Comparison of ENCODE assay signal across 20 cellular contexts in genomic region chr2:108355907-108356734, GRCh38. TPM values are rescaled to one million over a fixed set of nuclear protein-coding genes. Genes with fewer than 3 reads are reported as not detected.
DNase-seq lines count a peak whose midpoint lies in the region; ATAC-seq and TF ChIP-seq lines count a peak whose summit lies in the region.
"Had no signal": no experiment of that assay in that cellular context is flagged by ENCODE, and none has a peak within 500 bp of the region (broad histone marks: within the 10 kb centered on the region; RNA-seq: fewer than 3 reads in every experiment).

No MANE protein-coding gene starts in this region.

- no peaks in the 10 kb centered on the region for H3K27me3 Mint-ChIP-seq in WTC11 (ENCODE audit: low read depth)
- H3K27me3 Mint-ChIP-seq in type B pancreatic cell, result no peaks in the 10 kb centered on the region

- no peak overlapping the region for H3K18ac ChIP-seq in mesendoderm (ENCODE audit: low read length)

- peak overlapping the region; percentile 60 for H3K27ac Mint-ChIP-seq in WTC11
- no peak overlapping the region for H3K27ac Mint-ChIP-seq in type B pancreatic cell
- H3K27ac Mint-ChIP-seq: CD14-positive monocyte, T-helper 17 cell had no signal

- H3K23ac ChIP-seq in mesendoderm (ENCODE audit: low read length), result no peak overlapping the region

- CTCF ChIA-PET in WTC11 (lab: Charles Lee), result no interaction called here

- no peaks in the 10 kb centered on the region for H3K79me1 ChIP-seq in mesendoderm (ENCODE audit: low read length)

- H3K9ac ChIP-seq in mesendoderm (ENCODE audit: low read length), result no peak overlapping the region

- H3K79me2 ChIP-seq in mesendoderm (ENCODE audit: control insufficient read depth, insufficient read depth, low read length), result no peaks in the 10 kb centered on the region

- DNase-seq in GM12865 (ENCODE audit: low read depth) (peak; percentile 21), NB4 (ENCODE audit: low read depth) (peak; percentile 8), WTC11 (ENCODE audit: low spot score) (no peak), mesendoderm (peak; percentile 39), HK-2 (ENCODE audit: unreplicated experiment) (no peak), SJCRH30 (no peak), type B pancreatic cell (ENCODE audit: extremely low spot score, unreplicated experiment) (no peak)
- DNase-seq in activated naive CD4-positive, alpha-beta T cell (lab: John Stamatoyannopoulos, UW), result no peak
- DNase-seq: ACHN, AML-193, KG1, NCI-H1092, NCI-H146, NCI-H2081 treated with DMSO at 0.1 percent for 48 hours, NCI-H2227 treated with DMSO at 0.1 percent for 48 hours, NCI-H524, RPMI8226, T-helper 17 cell had no signal

- TF ChIP-seq POLR2A in NB4 (IDR thresholded peaks at IDR 0.05; ENCODE audit: extremely low read depth, insufficient read length), result no peak

- TF ChIP-seq CTCF in GM12865 (IDR thresholded peaks at IDR 0.05; ENCODE audit: insufficient read depth, low read depth, low read length, missing control alignments) (no peak), NB4 (IDR thresholded peaks at IDR 0.05; ENCODE audit: low read depth, low read length) (no peak), WTC11 (IDR thresholded peaks at IDR 0.05) (no peak), type B pancreatic cell (conservative IDR thresholded peaks at IDR 0.05) (no peak)

- no peaks in the 10 kb centered on the region for H3K4me1 ChIP-seq in mesendoderm (ENCODE audit: control insufficient read depth, low read depth, low read length)
- no peaks in the 10 kb centered on the region for H3K4me1 ChIP-seq in SJCRH30
- H3K4me1 ChIP-seq: HAP-1 had no signal

- no peak overlapping the region for H2AK5ac ChIP-seq in mesendoderm (ENCODE audit: low read length)

- H3K4me1 Mint-ChIP-seq in WTC11, result peaks cover 12% of the 10 kb centered on the region
- no peaks in the 10 kb centered on the region for H3K4me1 Mint-ChIP-seq in type B pancreatic cell (ENCODE audit: unreplicated experiment)
- H3K4me1 Mint-ChIP-seq: T-helper 17 cell had no signal

- peak; percentile 82 for ATAC-seq in WTC11
- ATAC-seq: T-helper 17 cell had no signal

- POLR2A ChIA-PET in WTC11 (lab: Charles Lee), result interaction anchor here (0.6 kb wide), 1 partner anchor 92 kb away, joined by 3 read pairs; the partner anchor contains the start of gene GCC2

- H4K8ac ChIP-seq in mesendoderm (ENCODE audit: low read depth, low read length), result no peak overlapping the region

- no peak overlapping the region for H3K4me3 Mint-ChIP-seq in WTC11
- H3K4me3 Mint-ChIP-seq in type B pancreatic cell, result no peak overlapping the region
- H3K4me3 Mint-ChIP-seq: CD14-positive monocyte, T-helper 17 cell had no signal

- H3K27me3 ChIP-seq in mesendoderm (ENCODE audit: insufficient read depth, low read length, poor library complexity) (no peaks in the 10 kb centered on the region), SJCRH30 (no peaks in the 10 kb centered on the region)

- no peak overlapping the region for H3K4ac ChIP-seq in mesendoderm (ENCODE audit: low read depth, low read length)

- H3K56ac ChIP-seq in mesendoderm (ENCODE audit: low read length), result no peak overlapping the region

- H3K9me3 ChIP-seq in SJCRH30 (replicated peaks), result 0 out of 2 replicates have a peak, but pooled peaks cover 3% of the 10 kb centered on the region
- H3K9me3 ChIP-seq: HAP-1 had no signal

- H2BK5ac ChIP-seq in mesendoderm (ENCODE audit: low read length), result no peak overlapping the region

- H3K9me3 Mint-ChIP-seq in WTC11 (peaks cover 6% of the 10 kb centered on the region; the same call in 1 of the 2 replicates), type B pancreatic cell (no peaks in the 10 kb centered on the region)

- no peaks in the 10 kb centered on the region for H3K36me3 ChIP-seq in mesendoderm (ENCODE audit: control insufficient read depth, insufficient read depth, low read length)
- H3K36me3 ChIP-seq in SJCRH30, result no peaks in the 10 kb centered on the region
- H3K36me3 ChIP-seq: HAP-1 had no signal

- no peak overlapping the region for H4K5ac ChIP-seq in mesendoderm (ENCODE audit: low read length)

- WGBS in mesendoderm (ENCODE audit: extremely low coverage, insufficient coverage, low lambda C conversion rate), result no CpG with 5 or more reads among the region's 2 CpGs

- no peak overlapping the region for H3K4me2 ChIP-seq in mesendoderm (ENCODE audit: low read length)

- H3K36me3 Mint-ChIP-seq in WTC11 (no peaks in the 10 kb centered on the region), type B pancreatic cell (no peaks in the 10 kb centered on the region)
- H3K36me3 Mint-ChIP-seq: CD14-positive monocyte had no signal

- no peak overlapping the region for H2BK120ac ChIP-seq in mesendoderm (ENCODE audit: low read depth, low read length)

- no peak overlapping the region for H3K4me3 ChIP-seq in GM12865 (ENCODE audit: low read depth, low read length)
- no peak overlapping the region for H3K4me3 ChIP-seq in NB4 (ENCODE audit: low read depth, low read length)
- H3K4me3 ChIP-seq in mesendoderm (ENCODE audit: low read length), result no peak overlapping the region
- no peak overlapping the region for H3K4me3 ChIP-seq in SJCRH30
- H3K4me3 ChIP-seq: HAP-1 had no signal

- H3K27ac ChIP-seq in mesendoderm (ENCODE audit: low read depth, low read length) (no peak overlapping the region), SJCRH30 (no peak overlapping the region)

- H2BK15ac ChIP-seq in mesendoderm (replicated peaks; ENCODE audit: low read depth), result no peak overlapping the region

TF ChIP-seq in WTC11, 78 proteins besides CTCF, POLR2A, EP300 and RAD21:
- TF ChIP-seq ZNF232 (CRISPR knock-in tag; IDR thresholded peaks at IDR 0.05) (no peak), SOX15 (CRISPR knock-in tag; IDR thresholded peaks at IDR 0.05) (no peak), IRF1 (CRISPR knock-in tag; IDR thresholded peaks at IDR 0.05) (no peak), PRRX2 (CRISPR knock-in tag; IDR thresholded peaks at IDR 0.05) (no peak), CDX4 (CRISPR knock-in tag; IDR thresholded peaks at IDR 0.05; ENCODE audit: borderline replicate concordance) (no peak), PREB (CRISPR knock-in tag; IDR thresholded peaks at IDR 0.05; ENCODE audit: borderline replicate concordance) (no peak), TP53 (CRISPR knock-in tag; IDR thresholded peaks at IDR 0.05) (no peak)

RNA-seq across cellular contexts. Expression of gene SULT1C4, which starts 21.6 kb away (rescaled TPM):
- total RNA-seq in WTC11 (2021) (4.3 to 4.9 TPM (median 4.6 TPM) in 3 replicates), type B pancreatic cell (ENCODE audit: low replicate concordance) (3.5 and 27.5 TPM in 2 replicates)
- polyA plus RNA-seq in mesendoderm (2013, experiment 1 of 2), result 1.2 TPM
- 0.95 TPM for polyA plus RNA-seq in mesendoderm (2013, experiment 2 of 2)
- total RNA-seq in SJCRH30 (2014; rRNA removed; shearing (Covaris generic)), result 1.6 and 2.4 TPM in 2 replicates
- polyA plus RNA-seq: CD14-positive monocyte had no signal

Comparison
In these comparisons a context has a peak if more than half of its experiments do, and no peak if none do; other contexts are left out.
1. DNase-seq: peak in GM12865 (single experiment), NB4 (single experiment) and mesendoderm (single experiment); none in WTC11 (single experiment), HK-2 (single experiment), SJCRH30 (0 of 2), activated naive CD4-positive, alpha-beta T cell (0 of 4) and type B pancreatic cell (single experiment).